Comparison of ENCODE assay signal across 19 cellular contexts in genomic region chr5:142048272-142048671, GRCh38. TPM values are rescaled to one million over a fixed set of nuclear protein-coding genes. Genes with fewer than 3 reads are reported as not detected.
DNase-seq lines count a peak whose midpoint lies in the region; ATAC-seq and TF ChIP-seq lines count a peak whose summit lies in the region.
"Had no signal": no experiment of that assay in that cellular context is flagged by ENCODE, and none has a peak within 500 bp of the region (broad histone marks: within the 10 kb centered on the region; RNA-seq: fewer than 3 reads in every experiment).

No MANE protein-coding gene starts in this region.

- H3K36me3 Mint-ChIP-seq in activated naive CD4-positive, alpha-beta T cell treated with anti-CD3 and anti-CD28 coated beads, Interleukin-2, amount 50 U/mL, for 24 hours: no peaks in the 10 kb centered on the region
- no peaks in the 10 kb centered on the region for H3K36me3 Mint-ChIP-seq in brain
- H3K36me3 Mint-ChIP-seq in type B pancreatic cell: no peaks in the 10 kb centered on the region
- H3K36me3 Mint-ChIP-seq: CD14-positive monocyte had no signal

- DNase-seq in activated naive CD4-positive, alpha-beta T cell treated with Interleukin-2 at 50 U/mL for 16 hours: no peak
- peak; percentile 45 for DNase-seq in iPS-NIHi11 (ENCODE audit: low spot score)
- no peak for DNase-seq in type B pancreatic cell (ENCODE audit: extremely low spot score, unreplicated experiment)
- DNase-seq: 8988T, DMS 273 treated with DMSO at 0.1 percent for 48 hours, GF-D8, Kasumi-1, MM.1S, NCI-H1092 treated with DMSO at 0.1 percent for 48 hours, NCI-H345, NCI-H524 treated with DMSO at 0.1 percent for 48 hours, SHP77 treated with DMSO at 0.1 percent for 48 hours, SK-N-SH had no signal

- ATAC-seq in GM21447 (IDR thresholded peaks at IDR 0.05; ENCODE audit: unreplicated experiment) (no peak), HG02588 (IDR thresholded peaks at IDR 0.05; ENCODE audit: unreplicated experiment) (no peak), GM18517 (IDR thresholded peaks at IDR 0.05; ENCODE audit: unreplicated experiment) (no peak)

- TF ChIP-seq CTCF in brain (conservative IDR thresholded peaks at IDR 0.05) (no peak), type B pancreatic cell (conservative IDR thresholded peaks at IDR 0.05) (no peak)

- H3K27ac Mint-ChIP-seq in activated naive CD4-positive, alpha-beta T cell treated with anti-CD3 and anti-CD28 coated beads, Interleukin-2, amount 50 U/mL, for 24 hours: peak overlapping the region; percentile 11
- H3K27ac Mint-ChIP-seq in brain (peak overlapping the region in 3 of 5 experiments; percentile 22 to 48 (median 25)), type B pancreatic cell (peak overlapping the region; percentile 61)

- no peaks in the 10 kb centered on the region for H3K27me3 Mint-ChIP-seq in activated naive CD4-positive, alpha-beta T cell treated with anti-CD3 and anti-CD28 coated beads, Interleukin-2, amount 50 U/mL, for 24 hours
- H3K27me3 Mint-ChIP-seq in brain (peaks cover 6% of the 10 kb centered on the region), type B pancreatic cell (no peaks in the 10 kb centered on the region)

- H3K4me3 Mint-ChIP-seq in activated naive CD4-positive, alpha-beta T cell treated with anti-CD3 and anti-CD28 coated beads, Interleukin-2, amount 50 U/mL, for 24 hours: no peak overlapping the region
- H3K4me3 Mint-ChIP-seq in brain (no peak overlapping the region), type B pancreatic cell (peak overlapping the region; percentile 10)
- H3K4me3 Mint-ChIP-seq: CD14-positive monocyte had no signal

- no peaks in the 10 kb centered on the region for H3K9me3 Mint-ChIP-seq in activated naive CD4-positive, alpha-beta T cell treated with anti-CD3 and anti-CD28 coated beads, Interleukin-2, amount 50 U/mL, for 24 hours
- H3K9me3 Mint-ChIP-seq in brain: peaks cover 5 to 10% (median 7%) of the 10 kb centered on the region in 5 experiments
- H3K9me3 Mint-ChIP-seq in type B pancreatic cell: no peaks in the 10 kb centered on the region
- H3K9me3 Mint-ChIP-seq: CD14-positive monocyte had no signal

- peaks cover 5% of the 10 kb centered on the region for H3K4me1 Mint-ChIP-seq in activated naive CD4-positive, alpha-beta T cell treated with anti-CD3 and anti-CD28 coated beads, Interleukin-2, amount 50 U/mL, for 24 hours
- H3K4me1 Mint-ChIP-seq in brain (peaks cover 13% of the 10 kb centered on the region), type B pancreatic cell (ENCODE audit: unreplicated experiment) (peaks cover 1% of the 10 kb centered on the region)

RNA-seq across cellular contexts. Expression of gene GNPDA1, which starts 35.4 kb away (rescaled TPM):
- polyA plus RNA-seq in brain (ENCODE audit: insufficient read depth, low read depth, low replicate concordance): 66.1 TPM
- total RNA-seq in type B pancreatic cell (ENCODE audit: low replicate concordance): 41.3 and 50.4 TPM in 2 replicates

Comparison
In these comparisons a context has a peak if more than half of its experiments do, and no peak if none do; other contexts are left out.
1. H3K27ac Mint-ChIP-seq: peak in every context shown above with its lines; median percentile 61 in type B pancreatic cell; 25 in brain; 11 in activated naive CD4-positive, alpha-beta T cell treated with anti-CD3 and anti-CD28 coated beads, Interleukin-2, amount 50 U/mL, for 24 hours.